In the genomic region with DNA sequence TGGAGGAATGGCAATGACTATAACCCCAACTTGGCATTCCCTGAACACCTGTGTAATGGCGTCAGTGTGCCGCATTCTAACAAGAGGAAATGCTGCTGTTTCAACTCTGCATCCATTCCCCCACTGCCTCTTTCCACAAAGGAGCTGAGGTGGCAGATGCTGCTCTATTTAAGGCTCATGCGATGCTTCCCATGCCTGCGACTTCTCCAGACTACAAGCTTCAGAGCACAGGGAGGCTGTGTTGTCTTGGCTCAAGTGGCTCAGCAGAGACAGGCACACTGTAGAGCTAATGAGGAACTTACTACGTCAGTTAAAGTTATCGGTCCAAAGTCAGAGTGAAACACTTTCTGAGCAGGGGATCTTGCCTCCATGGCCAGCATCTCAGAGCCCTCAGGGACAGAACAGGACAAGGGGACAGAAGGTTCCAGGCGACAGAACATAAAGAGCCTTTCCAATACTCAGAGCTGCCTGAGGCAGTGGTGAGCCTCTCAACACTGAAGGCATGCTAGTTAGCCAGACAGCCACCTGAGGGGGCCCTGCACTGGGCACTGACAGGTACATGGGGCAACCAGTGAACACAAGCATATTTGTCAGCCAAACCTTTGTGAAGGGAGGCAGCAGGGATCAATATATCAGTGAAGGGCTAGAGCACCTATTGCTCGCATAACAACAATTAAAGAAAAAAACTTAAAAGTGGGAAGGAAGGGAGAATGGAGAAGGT, we compare ENCODE assay signal across 2 cellular contexts.
TF ChIP-seq lines count a peak whose summit lies in the region.

No MANE protein-coding gene starts in this region.

TF ChIP-seq in A549, 52 proteins besides CTCF, POLR2A, EP300 and RAD21:
- TF ChIP-seq JUNB (IDR thresholded peaks at IDR 0.05) = no peak
- no peak for TF ChIP-seq ATOH8 (CRISPR knock-in tag; IDR thresholded peaks at IDR 0.05; ENCODE audit: low read depth)
- TF ChIP-seq HOXA7 (CRISPR knock-in tag; IDR thresholded peaks at IDR 0.05) = no peak
- no peak for TF ChIP-seq HMGXB4 (CRISPR knock-in tag; IDR thresholded peaks at IDR 0.05; ENCODE audit: borderline replicate concordance)

TF ChIP-seq in liver, 16 proteins besides CTCF, POLR2A, EP300 and RAD21:
- TF ChIP-seq EGR1 (IDR thresholded peaks at IDR 0.05; ENCODE audit: low read depth in 2 of 2) = no peak
- TF ChIP-seq FOXA2 (IDR thresholded peaks at IDR 0.05) = no peak
- TF ChIP-seq HNF4A (conservative IDR thresholded peaks at IDR 0.05) = no peak
- TF ChIP-seq, protein P1, sequence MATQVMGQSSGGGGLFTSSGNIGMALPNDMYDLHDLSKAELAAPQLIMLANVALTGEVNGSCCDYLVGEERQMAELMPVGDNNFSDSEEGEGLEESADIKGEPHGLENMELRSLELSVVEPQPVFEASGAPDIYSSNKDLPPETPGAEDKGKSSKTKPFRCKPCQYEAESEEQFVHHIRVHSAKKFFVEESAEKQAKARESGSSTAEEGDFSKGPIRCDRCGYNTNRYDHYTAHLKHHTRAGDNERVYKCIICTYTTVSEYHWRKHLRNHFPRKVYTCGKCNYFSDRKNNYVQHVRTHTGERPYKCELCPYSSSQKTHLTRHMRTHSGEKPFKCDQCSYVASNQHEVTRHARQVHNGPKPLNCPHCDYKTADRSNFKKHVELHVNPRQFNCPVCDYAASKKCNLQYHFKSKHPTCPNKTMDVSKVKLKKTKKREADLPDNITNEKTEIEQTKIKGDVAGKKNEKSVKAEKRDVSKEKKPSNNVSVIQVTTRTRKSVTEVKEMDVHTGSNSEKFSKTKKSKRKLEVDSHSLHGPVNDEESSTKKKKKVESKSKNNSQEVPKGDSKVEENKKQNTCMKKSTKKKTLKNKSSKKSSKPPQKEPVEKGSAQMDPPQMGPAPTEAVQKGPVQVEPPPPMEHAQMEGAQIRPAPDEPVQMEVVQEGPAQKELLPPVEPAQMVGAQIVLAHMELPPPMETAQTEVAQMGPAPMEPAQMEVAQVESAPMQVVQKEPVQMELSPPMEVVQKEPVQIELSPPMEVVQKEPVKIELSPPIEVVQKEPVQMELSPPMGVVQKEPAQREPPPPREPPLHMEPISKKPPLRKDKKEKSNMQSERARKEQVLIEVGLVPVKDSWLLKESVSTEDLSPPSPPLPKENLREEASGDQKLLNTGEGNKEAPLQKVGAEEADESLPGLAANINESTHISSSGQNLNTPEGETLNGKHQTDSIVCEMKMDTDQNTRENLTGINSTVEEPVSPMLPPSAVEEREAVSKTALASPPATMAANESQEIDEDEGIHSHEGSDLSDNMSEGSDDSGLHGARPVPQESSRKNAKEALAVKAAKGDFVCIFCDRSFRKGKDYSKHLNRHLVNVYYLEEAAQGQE (IDR thresholded peaks at IDR 0.05) = no peak
- no peak for TF ChIP-seq MAX (IDR thresholded peaks at IDR 0.05)
- no peak for TF ChIP-seq HNF4G (IDR thresholded peaks at IDR 0.05)
- no peak for TF ChIP-seq SP1 (IDR thresholded peaks at IDR 0.05)
- TF ChIP-seq GABPA (IDR thresholded peaks at IDR 0.05 in 1 of 2, conservative IDR thresholded peaks at IDR 0.05 in 1 of 2) = no peak
- TF ChIP-seq TAF1 (conservative IDR thresholded peaks at IDR 0.05) = no peak
- TF ChIP-seq FOXA1 (IDR thresholded peaks at IDR 0.05) = no peak
- no peak for TF ChIP-seq ZBTB33 (IDR thresholded peaks at IDR 0.05)
- TF ChIP-seq JUND (IDR thresholded peaks at IDR 0.05) = no peak
- TF ChIP-seq RXRA (IDR thresholded peaks at IDR 0.05) = no peak
- TF ChIP-seq NR2F2 (IDR thresholded peaks at IDR 0.05) = no peak
- TF ChIP-seq, protein P2, sequence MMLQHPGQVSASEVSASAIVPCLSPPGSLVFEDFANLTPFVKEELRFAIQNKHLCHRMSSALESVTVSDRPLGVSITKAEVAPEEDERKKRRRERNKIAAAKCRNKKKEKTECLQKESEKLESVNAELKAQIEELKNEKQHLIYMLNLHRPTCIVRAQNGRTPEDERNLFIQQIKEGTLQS (IDR thresholded peaks at IDR 0.05) = no peak
- no peak for TF ChIP-seq YY1 (IDR thresholded peaks at IDR 0.05)
